Comparison of ENCODE assay signal across 9 cellular contexts in genomic region chr18:48943736-48944527, GRCh38. TPM values are rescaled to one million over a fixed set of nuclear protein-coding genes. Genes with fewer than 3 reads are reported as not detected.
A peak's percentile ranks its signal among the peaks of the same experiment; 100 is the strongest.
DNase-seq lines count a peak whose midpoint lies in the region; ATAC-seq and TF ChIP-seq lines count a peak whose summit lies in the region.
"Had no signal": no experiment of that assay in that cellular context is flagged by ENCODE, and none has a peak within 500 bp of the region (broad histone marks: within the 10 kb centered on the region; RNA-seq: fewer than 3 reads in every experiment).

No MANE protein-coding gene starts in this region.

- peak overlapping the region; percentile 64 for H4K91ac ChIP-seq in IMR-90 (ENCODE audit: insufficient read depth, low read depth, low read length)

- H3K9me3 ChIP-seq in IMR-90 (ENCODE audit: control insufficient read depth, insufficient read depth, low read length), result no peaks in the 10 kb centered on the region

- H3K9me3 Mint-ChIP-seq in activated naive CD8-positive, alpha-beta T cell treated with anti-CD3 and anti-CD28 coated beads, Interleukin-2, amount 10 ng/mL, durations not matched to agents 7 days and 5 days, result no peaks in the 10 kb centered on the region

- no peaks in the 10 kb centered on the region for H3K27me3 ChIP-seq in IMR-90 (ENCODE audit: control insufficient read depth, insufficient read depth, low read length)
- H3K27me3 ChIP-seq in layer of hippocampus (ENCODE audit: control insufficient read depth, insufficient read depth, low read length), result no peaks in the 10 kb centered on the region

- ATAC-seq in IMR-90 (ENCODE audit: low read depth) (no peak), GM21576 (IDR thresholded peaks at IDR 0.05; ENCODE audit: unreplicated experiment) (no peak)
- ATAC-seq in activated naive CD8-positive, alpha-beta T cell treated with anti-CD3 and anti-CD28 coated beads, Interleukin-2, amount 10 ng/mL, durations not matched to agents 7 days and 5 days (ENCODE audit: low read depth), result no peak

- WGBS in IMR-90 (ENCODE audit: extremely low coverage in 2 of 2, insufficient read length in 1 of 2), 2 experiments, result 83% methylated on average over 1 of the region's 8 CpGs; no CpG with 5 or more reads in 1 of the 2 experiments

- dilution Hi-C loops in IMR-90 (cut with HindIII; ENCODE audit: low sequenced_read_pairs, unreplicated experiment), result no loop called here

- H2BK20ac ChIP-seq in IMR-90 (ENCODE audit: low read depth, low read length), result peak overlapping the region; percentile 66

- peak overlapping the region; percentile 26; the same call in 1 of the 2 replicates for H3K18ac ChIP-seq in IMR-90 (ENCODE audit: low read depth, low read length)

- POLR2A ChIA-PET in IMR-90 (lab: Charles Lee; ENCODE audit: unreplicated experiment), result no interaction called here
- POLR2A ChIA-PET in activated naive CD8-positive, alpha-beta T cell treated with anti-CD3 and anti-CD28 coated beads, Interleukin-2, amount 10 ng/mL, durations not matched to agents 7 days and 5 days (lab: Charles Lee), result interaction anchor here (0.9 to 1.5 kb wide), 3 partner anchors 10 to 28 kb away, joined by 4 to 6 read pairs (median 5); no protein-coding TSS in a partner anchor

- peaks cover 67% of the 10 kb centered on the region for H3K36me3 Mint-ChIP-seq in activated naive CD8-positive, alpha-beta T cell treated with anti-CD3 and anti-CD28 coated beads, Interleukin-2, amount 10 ng/mL, durations not matched to agents 7 days and 5 days

- no peak for TF ChIP-seq RAD21 in IMR-90 (IDR thresholded peaks at IDR 0.05; ENCODE audit: low read length)

- no peak overlapping the region for H3K4me3 ChIP-seq in IMR-90 (ENCODE audit: insufficient read depth, low read depth, low read length)

- H3K4me1 Mint-ChIP-seq in activated naive CD8-positive, alpha-beta T cell treated with anti-CD3 and anti-CD28 coated beads, Interleukin-2, amount 10 ng/mL, durations not matched to agents 7 days and 5 days, result peaks cover 80% of the 10 kb centered on the region

- in situ Hi-C loops in IMR-90 (cut with MboI; ENCODE audit: low sequenced_read_pairs), result loop anchor here (5.0 to 25.0 kb wide), 4 partner anchors 162 to 407 kb away; partner anchors contain the start of gene CTIF

- peaks cover 35% of the 10 kb centered on the region for H3K36me3 ChIP-seq in IMR-90 (ENCODE audit: control insufficient read depth, insufficient read depth, low read length)

- intact Hi-C loops in IMR-90 (cut with micrococcal nuclease), result loop anchor here (5.0 kb wide), 1 partner anchor 117 kb away; no protein-coding TSS in a partner anchor

- H4K20me1 ChIP-seq in IMR-90 (ENCODE audit: insufficient read depth, low read length), result peaks cover 97% of the 10 kb centered on the region

- BruUV-seq in IMR-90 (replicated peaks; lab: Mats Ljungman, UMichigan), result no TSS peak

- no peak for TF ChIP-seq POLR2A in IMR-90 (IDR thresholded peaks at IDR 0.05; ENCODE audit: low read depth, low read length)

- CTCF ChIA-PET in IMR-90 (lab: Yijun Ruan, JAX), result no interaction called here

- DNase-seq in IMR-90 (no peak), kidney glomerular epithelial cell (lab: John Stamatoyannopoulos, UW) (no peak), NOMO-1 treated with dmso at 0.1 percent for 144 hours (lab: John Stamatoyannopoulos, UW; ENCODE audit: unreplicated experiment) (no peak), globus pallidus (ENCODE audit: low spot score) (no peak)
- DNase-seq in activated naive CD8-positive, alpha-beta T cell treated with anti-CD3 and anti-CD28 coated beads, Interleukin-2, amount 10 ng/mL, durations not matched to agents 7 days and 5 days, result peak; percentile 44
- peak; percentile 22 for DNase-seq in stimulated activated CD8-positive, alpha-beta memory T cell treated with anti-CD3 and anti-CD28 coated beads, Interleukin-4, amount 100 ng/mL, for 48 hours
- DNase-seq: NCI-H226 had no signal

- H2BK5ac ChIP-seq in IMR-90 (ENCODE audit: low read depth, low read length, poor library complexity, severe bottlenecking), result peak overlapping the region; percentile 43

- H3K23ac ChIP-seq in IMR-90 (ENCODE audit: low read depth, low read length), result peak overlapping the region; percentile 50

- H3K9ac ChIP-seq in IMR-90 (ENCODE audit: low read depth, low read length), result 0 out of 2 replicates have a peak overlapping the region, but pooled peaks have one; percentile 14

- peak overlapping the region; percentile 83; the same call in 1 of the 3 replicates for H2BK15ac ChIP-seq in IMR-90 (ENCODE audit: low read depth, low read length)

- peak overlapping the region; percentile 9; the same call in 1 of the 2 replicates for H4K5ac ChIP-seq in IMR-90 (ENCODE audit: low read depth, low read length)

- H4K8ac ChIP-seq in IMR-90 (ENCODE audit: low read depth in 2 of 2, low read length in 2 of 2), result peak overlapping the region; percentile 42 to 72; a peak in 2 of 4 replicates

- no peak overlapping the region for H2AK9ac ChIP-seq in IMR-90 (replicated peaks; ENCODE audit: low read depth, low read length, poor library complexity)

- H3K4me2 ChIP-seq in IMR-90 (ENCODE audit: low read depth, low read length), result peak overlapping the region; percentile 71

- peak overlapping the region; percentile 78 for H3K27ac Mint-ChIP-seq in activated naive CD8-positive, alpha-beta T cell treated with anti-CD3 and anti-CD28 coated beads, Interleukin-2, amount 10 ng/mL, durations not matched to agents 7 days and 5 days

- peaks cover 35% of the 10 kb centered on the region for H3K9me1 ChIP-seq in IMR-90 (ENCODE audit: insufficient read depth, low read length)

- H3K14ac ChIP-seq in IMR-90 (replicated peaks; ENCODE audit: low read depth, low read length), result peak overlapping the region; percentile 90

- H3K27me3 Mint-ChIP-seq in activated naive CD8-positive, alpha-beta T cell treated with anti-CD3 and anti-CD28 coated beads, Interleukin-2, amount 10 ng/mL, durations not matched to agents 7 days and 5 days, result no peaks in the 10 kb centered on the region

- peak overlapping the region; percentile 77 for H3K4me3 Mint-ChIP-seq in activated naive CD8-positive, alpha-beta T cell treated with anti-CD3 and anti-CD28 coated beads, Interleukin-2, amount 10 ng/mL, durations not matched to agents 7 days and 5 days

- no peak for TF ChIP-seq CTCF in IMR-90 (conservative IDR thresholded peaks at IDR 0.05; ENCODE audit: low read depth, low read length)

- no peak overlapping the region; the same call in 1 of the 2 replicates for H3K27ac ChIP-seq in IMR-90 (ENCODE audit: insufficient read depth, low read length)
- peak overlapping the region; percentile 21 for H3K27ac ChIP-seq in layer of hippocampus (ENCODE audit: low read depth, low read length)

- H2AFZ ChIP-seq in IMR-90 (replicated peaks; ENCODE audit: low read length, poor library complexity), result no peak overlapping the region

- peak overlapping the region; percentile 79 for H2BK120ac ChIP-seq in IMR-90 (ENCODE audit: low read depth, low read length)

- H3K56ac ChIP-seq in IMR-90 (ENCODE audit: extremely low read depth, insufficient read depth, low read length), result no peak overlapping the region

- peak overlapping the region; percentile 82 for H2AK5ac ChIP-seq in IMR-90 (ENCODE audit: low read depth, low read length)

- peaks cover 54% of the 10 kb centered on the region for H3K4me1 ChIP-seq in IMR-90 (ENCODE audit: control insufficient read depth, insufficient read depth, low read length)

- peaks cover 4 to 79% of the 10 kb centered on the region in 2 experiments; a peak in 2 of 4 replicates for H3K79me1 ChIP-seq in IMR-90 (ENCODE audit: low read depth in 1 of 2, low read length in 2 of 2)

- peak overlapping the region; percentile 82 for H3K4ac ChIP-seq in IMR-90 (ENCODE audit: low read depth, low read length)

TF ChIP-seq in IMR-90, 13 proteins besides CTCF, POLR2A, EP300 and RAD21:
- TF ChIP-seq MXI1 (IDR thresholded peaks at IDR 0.05; ENCODE audit: borderline replicate concordance, low read depth, low read length) (no peak), CHD1 (IDR thresholded peaks at IDR 0.05; ENCODE audit: low read depth, low read length) (0 out of 2 replicates have a peak, but pooled peaks have one; percentile 28), MAZ (IDR thresholded peaks at IDR 0.05; ENCODE audit: borderline replicate concordance, low read depth, low read length) (no peak)
- TF ChIP-seq, protein P1, sequence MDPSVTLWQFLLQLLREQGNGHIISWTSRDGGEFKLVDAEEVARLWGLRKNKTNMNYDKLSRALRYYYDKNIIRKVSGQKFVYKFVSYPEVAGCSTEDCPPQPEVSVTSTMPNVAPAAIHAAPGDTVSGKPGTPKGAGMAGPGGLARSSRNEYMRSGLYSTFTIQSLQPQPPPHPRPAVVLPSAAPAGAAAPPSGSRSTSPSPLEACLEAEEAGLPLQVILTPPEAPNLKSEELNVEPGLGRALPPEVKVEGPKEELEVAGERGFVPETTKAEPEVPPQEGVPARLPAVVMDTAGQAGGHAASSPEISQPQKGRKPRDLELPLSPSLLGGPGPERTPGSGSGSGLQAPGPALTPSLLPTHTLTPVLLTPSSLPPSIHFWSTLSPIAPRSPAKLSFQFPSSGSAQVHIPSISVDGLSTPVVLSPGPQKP (IDR thresholded peaks at IDR 0.05; ENCODE audit: borderline replicate concordance, low read depth, low read length), result no peak

RNA-seq across cellular contexts. Expression of gene SMAD7, which starts 6.8 kb away (rescaled TPM):
- total RNA-seq in IMR-90 (2012; rRNA removed), result 13.3 and 15.8 TPM in 2 replicates
- 17.6 and 17.9 TPM in 2 replicates for polyA plus RNA-seq in IMR-90 (2012; rRNA removed)
- 8.3 and 14.6 TPM in 2 replicates for polyA plus RNA-seq in IMR-90 (2012; cell fraction: cytosol; rRNA removed)
- 22.6 and 22.9 TPM in 2 replicates for polyA plus RNA-seq in IMR-90 (2012; cell fraction: nucleus; rRNA removed; ENCODE audit: low replicate concordance)
- 10 to 100 TPM; 26.8 to 30.1 TPM for total RNA-seq in activated naive CD8-positive, alpha-beta T cell treated with anti-CD3 and anti-CD28 coated beads, Interleukin-2, amount 10 ng/mL, durations not matched to agents 7 days and 5 days

Comparison
In these comparisons a context has a peak if more than half of its experiments do, and no peak if none do; other contexts are left out.
1. DNase-seq: peak in activated naive CD8-positive, alpha-beta T cell treated with anti-CD3 and anti-CD28 coated beads, Interleukin-2, amount 10 ng/mL, durations not matched to agents 7 days and 5 days (single experiment) and stimulated activated CD8-positive, alpha-beta memory T cell treated with anti-CD3 and anti-CD28 coated beads, Interleukin-4, amount 100 ng/mL, for 48 hours (single experiment); none in IMR-90 (single experiment), kidney glomerular epithelial cell (single experiment), NOMO-1 treated with dmso at 0.1 percent for 144 hours (single experiment) and globus pallidus (single experiment).